9 cellular contexts compared by ENCODE assay signal in the genomic region with DNA sequence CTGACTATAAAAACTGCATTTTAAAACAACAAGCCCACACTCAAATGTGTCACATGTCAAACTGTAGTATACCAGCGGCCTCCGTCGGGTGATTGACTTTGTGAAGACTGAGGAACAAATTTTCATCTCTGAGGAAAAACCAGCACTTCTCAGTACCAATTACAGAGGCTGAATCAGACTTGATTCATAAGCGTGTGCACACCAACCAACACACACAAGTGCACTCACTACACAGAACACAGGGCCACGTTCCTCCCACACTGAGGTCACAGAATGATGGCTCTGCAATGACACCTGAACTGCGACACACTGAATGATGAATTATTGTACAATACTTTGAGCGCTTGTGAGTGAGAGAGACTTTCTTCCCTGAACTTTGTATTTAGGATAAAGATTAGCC. TPM values are rescaled to one million over a fixed set of nuclear protein-coding genes. Genes with fewer than 3 reads are reported as not detected.
DNase-seq lines count a peak whose midpoint lies in the region; ATAC-seq and TF ChIP-seq lines count a peak whose summit lies in the region.
"Had no signal": no experiment of that assay in that cellular context is flagged by ENCODE, and none has a peak within 500 bp of the region (broad histone marks: within the 10 kb centered on the region; RNA-seq: fewer than 3 reads in every experiment).

No MANE protein-coding gene starts in this region.

- no TSS peak for BruUV-seq in mammary epithelial cell (replicated peaks; lab: Mats Ljungman, UMichigan)

- POLR2A ChIA-PET in CD8-positive, alpha-beta T cell (lab: Charles Lee) = interaction anchor here (1.8 kb wide), 1 partner anchor 11 kb away, joined by 5 read pairs; no protein-coding TSS in a partner anchor

- H3K9me3 Mint-ChIP-seq in CD8-positive, alpha-beta T cell = peaks cover 3% of the 10 kb centered on the region

- peak overlapping the region; percentile 13 for H3K27ac ChIP-seq in CD8-positive, alpha-beta T cell (ENCODE audit: low read depth, low read length)
- H3K27ac ChIP-seq in mammary epithelial cell (ENCODE audit: insufficient read depth, low read depth, low read length) (peak overlapping the region; percentile 10), smooth muscle cell (ENCODE audit: low read depth) (peak overlapping the region; percentile 73)

- peaks cover 11% of the 10 kb centered on the region for H4K20me1 ChIP-seq in mammary epithelial cell (ENCODE audit: insufficient read depth, low read length)
- H4K20me1 ChIP-seq in smooth muscle cell (ENCODE audit: low read depth) = peaks cover 100% of the 10 kb centered on the region

- dilution Hi-C loops in mammary epithelial cell (cut with HindIII; ENCODE audit: low sequenced_read_pairs) = no loop called here

- peak; percentile 62 for ATAC-seq in CD8-positive, alpha-beta T cell
- ATAC-seq in T-helper 17 cell (peak; percentile 50), GM19455 (IDR thresholded peaks at IDR 0.05; ENCODE audit: unreplicated experiment) (no peak)

- no peak for TF ChIP-seq CTCF in CD8-positive, alpha-beta T cell (IDR thresholded peaks at IDR 0.05)
- TF ChIP-seq CTCF in mammary epithelial cell (conservative IDR thresholded peaks at IDR 0.05 in 1 of 2, IDR thresholded peaks at IDR 0.05 in 1 of 2; ENCODE audit: extremely low read depth in 1 of 2, insufficient read depth in 1 of 2, low read depth in 1 of 2, low read length in 2 of 2) = no peak
- no peak for TF ChIP-seq CTCF in smooth muscle cell (IDR thresholded peaks at IDR 0.05; ENCODE audit: borderline replicate concordance, insufficient read depth, poor library complexity, severe bottlenecking)

- peaks cover 69% of the 10 kb centered on the region for H3K36me3 Mint-ChIP-seq in CD8-positive, alpha-beta T cell
- peaks cover 7% of the 10 kb centered on the region for H3K36me3 Mint-ChIP-seq in T-helper 17 cell (ENCODE audit: low read depth)

- peak overlapping the region; percentile 49 for H3K4me3 Mint-ChIP-seq in CD8-positive, alpha-beta T cell
- H3K4me3 Mint-ChIP-seq in T-helper 17 cell = peak overlapping the region; percentile 82

- peaks cover 10% of the 10 kb centered on the region for H3F3A ChIP-seq in smooth muscle cell (ENCODE audit: low read depth)

- intact Hi-C loops in CD8-positive, alpha-beta T cell (cut with DNase I, micrococcal nuclease) = loop anchor here in 1 of 2 experiments (1.0 kb wide), 2 partner anchors 12 to 13 kb away; no protein-coding TSS in a partner anchor
- intact Hi-C loops in mammary epithelial cell (cut with micrococcal nuclease) = no loop called here

- H3K9ac ChIP-seq in mammary epithelial cell (ENCODE audit: insufficient read depth, low read length) (no peak overlapping the region), smooth muscle cell (ENCODE audit: low read depth) (no peak overlapping the region)

- H3K36me3 ChIP-seq in CD8-positive, alpha-beta T cell (ENCODE audit: insufficient read depth, low read length) = peaks cover under 1% of the 10 kb centered on the region
- H3K36me3 ChIP-seq in mammary epithelial cell (ENCODE audit: insufficient read depth, low read length) (peaks cover 4% of the 10 kb centered on the region), smooth muscle cell (ENCODE audit: low read depth) (no peaks in the 10 kb centered on the region)

- peaks cover 77% of the 10 kb centered on the region for H3K4me1 ChIP-seq in CD8-positive, alpha-beta T cell (ENCODE audit: insufficient read depth, low read length)
- peaks cover 17% of the 10 kb centered on the region for H3K4me1 ChIP-seq in mammary epithelial cell (ENCODE audit: insufficient read depth, low read length)
- peaks cover 9% of the 10 kb centered on the region for H3K4me1 ChIP-seq in smooth muscle cell (ENCODE audit: low read depth)

- 96% methylated on average over 7 of the region's 7 CpGs for WGBS in mammary epithelial cell (ENCODE audit: low coverage, missing lambda C conversion rate)
- 91% methylated on average over 7 of the region's 7 CpGs for WGBS in smooth muscle cell (ENCODE audit: low lambda C conversion rate)

- no peak overlapping the region for H2AFZ ChIP-seq in mammary epithelial cell (ENCODE audit: low read depth, low read length)
- H2AFZ ChIP-seq in smooth muscle cell (ENCODE audit: low read depth) = no peak overlapping the region

- H3K79me2 ChIP-seq in mammary epithelial cell (ENCODE audit: insufficient read depth, low read length) (peaks cover 100% of the 10 kb centered on the region), smooth muscle cell (ENCODE audit: low read depth) (peaks cover 91% of the 10 kb centered on the region)

- H3K4me3 ChIP-seq in CD8-positive, alpha-beta T cell (ENCODE audit: low read depth, low read length) = no peak overlapping the region
- H3K4me3 ChIP-seq in mammary epithelial cell (replicated peaks in 1 of 3; ENCODE audit: insufficient read depth in 1 of 3, low read depth in 2 of 3, low read length in 3 of 3) (no peak overlapping the region), smooth muscle cell (no peak overlapping the region)

- H3K9me3 ChIP-seq in CD8-positive, alpha-beta T cell (ENCODE audit: low read length) = no peaks in the 10 kb centered on the region
- H3K9me3 ChIP-seq in T-helper 17 cell (ENCODE audit: control insufficient read depth, low read length, poor library complexity, severe bottlenecking) (no peaks in the 10 kb centered on the region), mammary epithelial cell (replicated peaks; ENCODE audit: insufficient read depth, low read length) (no peaks in the 10 kb centered on the region), smooth muscle cell (replicated peaks; ENCODE audit: low read depth) (no peaks in the 10 kb centered on the region)

- peak overlapping the region; percentile 87 for H3K27ac Mint-ChIP-seq in CD8-positive, alpha-beta T cell
- peak overlapping the region; percentile 94 for H3K27ac Mint-ChIP-seq in T-helper 17 cell

- H3K4me2 ChIP-seq in mammary epithelial cell (ENCODE audit: insufficient read depth, low read depth, low read length) = peak overlapping the region; percentile 7
- no peak overlapping the region for H3K4me2 ChIP-seq in smooth muscle cell

- peak in 2 of 7 experiments; percentile 42 to 43 for DNase-seq in CD8-positive, alpha-beta T cell
- DNase-seq in T-helper 17 cell = no peak
- DNase-seq in mammary epithelial cell = no peak
- no peak for DNase-seq in smooth muscle cell (lab: John Stamatoyannopoulos, UW; ENCODE audit: unreplicated experiment)
- no peak for DNase-seq in NCI-H1092 (lab: John Stamatoyannopoulos, UW)
- no peak for DNase-seq in NCI-H2107 (lab: John Stamatoyannopoulos, UW)
- DNase-seq in 8988T = no peak
- DNase-seq: RPMI8226 had no signal

- CTCF ChIA-PET in CD8-positive, alpha-beta T cell (lab: Charles Lee) = interaction anchor here (1.2 kb wide), 1 partner anchor 31 kb away, joined by 3 read pairs; no protein-coding TSS in a partner anchor
- CTCF ChIA-PET in mammary epithelial cell (lab: Charles Lee; ENCODE audit: low non-redundant PET) = interaction anchor here (0.6 kb wide), 1 partner anchor 9 kb away, joined by 3 read pairs; no protein-coding TSS in a partner anchor

- no peaks in the 10 kb centered on the region for H3K27me3 ChIP-seq in CD8-positive, alpha-beta T cell (ENCODE audit: insufficient read depth, low read length)
- no peaks in the 10 kb centered on the region for H3K27me3 ChIP-seq in mammary epithelial cell (ENCODE audit: insufficient read depth, low read length)
- no peaks in the 10 kb centered on the region for H3K27me3 ChIP-seq in smooth muscle cell (ENCODE audit: low read depth)

- no peaks in the 10 kb centered on the region for H3K27me3 Mint-ChIP-seq in CD8-positive, alpha-beta T cell (ENCODE audit: low read depth)
- H3K27me3 Mint-ChIP-seq in T-helper 17 cell = no peaks in the 10 kb centered on the region

- in situ Hi-C loops in mammary epithelial cell (cut with MboI; ENCODE audit: low sequenced_read_pairs in 2 of 2) = no loop called here

- H3K4me1 Mint-ChIP-seq in CD8-positive, alpha-beta T cell (ENCODE audit: low read depth) = peaks cover 85% of the 10 kb centered on the region
- peaks cover 58% of the 10 kb centered on the region for H3K4me1 Mint-ChIP-seq in T-helper 17 cell

RNA-seq across cellular contexts. Expression of a gene that starts 29.6 kb away (rescaled TPM):
- 100 to 1,000 TPM; 355 to 369 TPM for total RNA-seq in CD8-positive, alpha-beta T cell
- total RNA-seq in T-helper 17 cell (100 to 1,000 TPM; 308 to 310 TPM), mammary epithelial cell (100 to 1,000 TPM in 1 of 2 donors, 10 to 100 TPM in 1; 81.0 to 166 TPM), smooth muscle cell (49.8 and 82.1 TPM in 2 replicates)
- polyA plus RNA-seq in mammary epithelial cell (148 TPM), smooth muscle cell (39.2 and 42.1 TPM in 2 replicates)
- polyA minus RNA-seq in mammary epithelial cell = 228 TPM

Comparison
In these comparisons a context has a peak if more than half of its experiments do, and no peak if none do; other contexts are left out.
1. H3K27ac ChIP-seq: peak in every context shown above with its lines; median percentile 73 in smooth muscle cell; 13 in CD8-positive, alpha-beta T cell; 10 in mammary epithelial cell.